28 cellular contexts compared by ENCODE assay signal in genomic region chr2:71513721-71514120, GRCh38.
"Had no signal": no experiment of that assay in that cellular context is flagged by ENCODE, and none has a peak within 500 bp of the region (broad histone marks: within the 10 kb centered on the region; RNA-seq: fewer than 3 reads in every experiment).

No MANE protein-coding gene starts in this region.

- DNase-seq: naive thymus-derived CD4-positive, alpha-beta T cell; natural killer cell; nephron progenitor cell; nucleus accumbens; psoas muscle; right cardiac atrium; right lobe of liver; sigmoid colon; small intestine; stimulated activated CD4-positive, alpha-beta T cell treated with anti-CD3 and anti-CD28 coated beads, Interleukin-15, amount 100 ng/mL, for 24 hours; stimulated activated CD4-positive, alpha-beta T cell treated with anti-CD3 and anti-CD28 coated beads, Interleukin-2, amount 100 ng/mL, for 24 hours; stimulated activated CD4-positive, alpha-beta T cell treated with anti-CD3 and anti-CD28 coated beads, Interleukin-2, amount 100 ng/mL, for 48 hours; stimulated activated CD4-positive, alpha-beta T cell treated with anti-CD3 and anti-CD28 coated beads, Interleukin-4, amount 100 ng/mL, for 24 hours; stimulated activated naive B cell treated with anti-CD40 and anti-IgM and Interleukin-4, amounts not matched to agents 10 μg/mL and 1 μg/mL and 100 μg/mL, for 72 hours; stimulated activated naive CD4-positive, alpha-beta T cell treated with Interleukin-2 at 50 U/mL for 16 hours; stomach; thyroid gland; trophoblast cell; upper lobe of left lung; uterus had no signal

- H3K27me3 Mint-ChIP-seq: progenitor cell of endocrine pancreas had no signal

- H3K36me3 ChIP-seq: thoracic aorta, thyroid gland, tibial nerve, uterus had no signal

- ATAC-seq: naive thymus-derived CD4-positive, alpha-beta T cell; natural killer cell; stimulated activated naive B cell treated with anti-CD40 and anti-IgM and Interleukin-4, amounts not matched to agents 10 μg/mL and 1 μg/mL and 100 μg/mL, for 72 hours had no signal

- H3K4me1 Mint-ChIP-seq: natural killer cell; neural crest cell; stimulated activated effector memory CD8-positive, alpha-beta T cell treated with anti-CD3 and anti-CD28 coated beads, Interleukin-12 subunit alpha, Interleukin-12 subunit beta, amount 100 ng/mL, for 72 hours had no signal

- H3K9me3 ChIP-seq: neutrophil, psoas muscle, right lobe of liver, sigmoid colon, stomach, thoracic aorta, thyroid gland, tibial nerve, upper lobe of left lung, uterus had no signal

- H3K27ac Mint-ChIP-seq: naive thymus-derived CD4-positive, alpha-beta T cell; natural killer cell; nephron progenitor cell; progenitor cell of endocrine pancreas; stimulated activated effector memory CD8-positive, alpha-beta T cell treated with anti-CD3 and anti-CD28 coated beads, Interleukin-12 subunit alpha, Interleukin-12 subunit beta, amount 100 ng/mL, for 72 hours; stimulated activated naive B cell treated with anti-CD40 and anti-IgM and Interleukin-4, amounts not matched to agents 10 μg/mL and 1 μg/mL and 100 μg/mL, for 72 hours; stimulated activated naive CD8-positive, alpha-beta T cell treated with anti-CD3 and anti-CD28 coated beads, Interleukin-15, Interleukin-2, amounts not matched to agents 100 ng/mL and 50 ng/mL, for 24 hours had no signal

- H3K9me3 Mint-ChIP-seq: naive thymus-derived CD4-positive, alpha-beta T cell; natural killer cell; nephron progenitor cell; neural crest cell; stimulated activated effector memory CD8-positive, alpha-beta T cell treated with anti-CD3 and anti-CD28 coated beads, Interleukin-12 subunit alpha, Interleukin-12 subunit beta, amount 100 ng/mL, for 72 hours; stimulated activated naive B cell treated with anti-CD40 and anti-IgM and Interleukin-4, amounts not matched to agents 10 μg/mL and 1 μg/mL and 100 μg/mL, for 72 hours; stimulated activated naive CD8-positive, alpha-beta T cell treated with anti-CD3 and anti-CD28 coated beads, Interleukin-15, Interleukin-2, amounts not matched to agents 100 ng/mL and 50 ng/mL, for 24 hours had no signal

- H3K4me3 Mint-ChIP-seq: naive thymus-derived CD4-positive, alpha-beta T cell; natural killer cell; nephron progenitor cell; neural crest cell; stimulated activated effector memory CD8-positive, alpha-beta T cell treated with anti-CD3 and anti-CD28 coated beads, Interleukin-12 subunit alpha, Interleukin-12 subunit beta, amount 100 ng/mL, for 72 hours; stimulated activated naive B cell treated with anti-CD40 and anti-IgM and Interleukin-4, amounts not matched to agents 10 μg/mL and 1 μg/mL and 100 μg/mL, for 72 hours; stimulated activated naive CD8-positive, alpha-beta T cell treated with anti-CD3 and anti-CD28 coated beads, Interleukin-15, Interleukin-2, amounts not matched to agents 100 ng/mL and 50 ng/mL, for 24 hours had no signal

- H3K27me3 ChIP-seq: neutrophil, right lobe of liver, sigmoid colon, stomach, thyroid gland, tibial nerve, upper lobe of left lung, uterus had no signal

- H3K4me3 ChIP-seq: psoas muscle, right lobe of liver, sigmoid colon, stomach, thoracic aorta, thyroid gland, tibial nerve, upper lobe of left lung, uterus had no signal

- H3K4me1 ChIP-seq: right lobe of liver, sigmoid colon, stomach, tibial nerve, uterus had no signal

- H3K27ac ChIP-seq: neutrophil, parathyroid adenoma, psoas muscle, right lobe of liver, sigmoid colon, stomach, thoracic aorta, thyroid gland, tibial nerve, upper lobe of left lung, uterus had no signal

- H3K36me3 Mint-ChIP-seq: naive thymus-derived CD4-positive, alpha-beta T cell; natural killer cell; stimulated activated effector memory CD8-positive, alpha-beta T cell treated with anti-CD3 and anti-CD28 coated beads, Interleukin-12 subunit alpha, Interleukin-12 subunit beta, amount 100 ng/mL, for 72 hours; stimulated activated naive B cell treated with anti-CD40 and anti-IgM and Interleukin-4, amounts not matched to agents 10 μg/mL and 1 μg/mL and 100 μg/mL, for 72 hours had no signal
